Comparison of ENCODE assay signal across 3 cellular contexts in the genomic region with DNA sequence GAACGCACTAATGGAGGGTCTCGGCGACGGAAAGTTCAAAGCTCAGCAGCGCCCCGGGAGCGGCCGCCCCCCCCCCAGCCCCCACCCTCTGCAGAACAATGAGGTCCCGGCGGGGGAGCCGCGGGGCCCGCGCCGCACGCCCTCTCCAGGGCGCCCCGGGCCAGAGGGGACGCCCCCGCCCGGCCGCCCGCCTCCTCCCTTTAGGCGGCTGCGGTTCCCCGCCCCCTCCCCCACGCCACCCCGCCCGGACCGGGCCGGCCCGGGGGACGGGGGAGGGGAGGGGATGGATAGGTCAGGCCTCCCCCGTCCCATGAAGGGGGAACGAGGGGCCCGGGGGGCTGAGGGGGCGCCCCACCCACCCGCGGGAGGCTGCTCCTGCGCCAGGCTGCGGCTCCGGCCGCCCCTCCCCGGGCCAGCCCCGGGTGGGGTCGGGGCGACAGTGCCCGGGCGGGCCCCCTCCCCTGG.
TF ChIP-seq lines count a peak whose summit lies in the region.

No MANE protein-coding gene starts in this region.

TF ChIP-seq in A549, 52 proteins besides CTCF, POLR2A, EP300 and RAD21:
- TF ChIP-seq, protein P1, sequence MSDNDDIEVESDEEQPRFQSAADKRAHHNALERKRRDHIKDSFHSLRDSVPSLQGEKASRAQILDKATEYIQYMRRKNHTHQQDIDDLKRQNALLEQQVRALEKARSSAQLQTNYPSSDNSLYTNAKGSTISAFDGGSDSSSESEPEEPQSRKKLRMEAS (IDR thresholded peaks at IDR 0.05): no peak
- TF ChIP-seq ESRRA (IDR thresholded peaks at IDR 0.05; ENCODE audit: borderline replicate concordance, low read length): no peak
- TF ChIP-seq EHF (CRISPR knock-in tag; IDR thresholded peaks at IDR 0.05): no peak
- TF ChIP-seq HOXB13 (CRISPR knock-in tag; IDR thresholded peaks at IDR 0.05; ENCODE audit: low read depth): no peak
- no peak for TF ChIP-seq NFE2L2 (conservative IDR thresholded peaks at IDR 0.05; ENCODE audit: low read length)
- TF ChIP-seq MYC (IDR thresholded peaks at IDR 0.05; ENCODE audit: borderline replicate concordance, low read length): no peak

TF ChIP-seq in HCT116, 20 proteins besides CTCF, POLR2A, EP300 and RAD21:
- TF ChIP-seq TCF7L2 (IDR thresholded peaks at IDR 0.05; ENCODE audit: borderline replicate concordance, extremely low read depth, insufficient read depth, insufficient read length): no peak
- TF ChIP-seq YY1 (IDR thresholded peaks at IDR 0.05; ENCODE audit: extremely low read depth, insufficient replicate concordance, low read depth, low read length): no peak
- TF ChIP-seq, protein P2, sequence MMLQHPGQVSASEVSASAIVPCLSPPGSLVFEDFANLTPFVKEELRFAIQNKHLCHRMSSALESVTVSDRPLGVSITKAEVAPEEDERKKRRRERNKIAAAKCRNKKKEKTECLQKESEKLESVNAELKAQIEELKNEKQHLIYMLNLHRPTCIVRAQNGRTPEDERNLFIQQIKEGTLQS (IDR thresholded peaks at IDR 0.05): no peak
- no peak for TF ChIP-seq EGR1 (IDR thresholded peaks at IDR 0.05; ENCODE audit: low read depth)
- TF ChIP-seq CBX3 (IDR thresholded peaks at IDR 0.05; ENCODE audit: low read depth): no peak
- TF ChIP-seq EZH2 (IDR thresholded peaks at IDR 0.05): no peak
- TF ChIP-seq POLR2AphosphoS5 (IDR thresholded peaks at IDR 0.05; ENCODE audit: low read depth, low read length): no peak
TF ChIP-seq in HCT116: peak in this region for 0.

TF ChIP-seq in GM12878, 131 proteins besides CTCF, POLR2A, EP300 and RAD21:
- TF ChIP-seq TBL1XR1 (IDR thresholded peaks at IDR 0.05; ENCODE audit: low read depth, low read length): no peak
- peak in 1 of 2 experiments; percentile 62; a peak in 1 of 3 replicates for TF ChIP-seq EGR1 (IDR thresholded peaks at IDR 0.05; ENCODE audit: borderline replicate concordance in 1 of 2, low read depth in 2 of 2, low read length in 2 of 2)
